Comparison of ENCODE assay signal across 7 cellular contexts in genomic region chr2:231680284-231680991, GRCh38. TPM values are rescaled to one million over a fixed set of nuclear protein-coding genes. Genes with fewer than 3 reads are reported as not detected.
DNase-seq lines count a peak whose midpoint lies in the region; ATAC-seq and TF ChIP-seq lines count a peak whose summit lies in the region.

No MANE protein-coding gene starts in this region.

- in situ Hi-C loops in GM13977 (cut with MboI; ENCODE audit: low pct_unique_long_range_greater_than_20kb, low sequenced_read_pairs, unreplicated experiment): no loop called here

- no peaks in the 10 kb centered on the region for H3K27me3 ChIP-seq in ectodermal cell (ENCODE audit: control insufficient read depth, insufficient read depth, low read length, poor library complexity, severe bottlenecking)
- no peaks in the 10 kb centered on the region for H3K27me3 ChIP-seq in neural progenitor cell

- peak overlapping the region; percentile 35 for H3K9ac ChIP-seq in neural progenitor cell

- peaks cover 23% of the 10 kb centered on the region for H3K79me2 ChIP-seq in neural progenitor cell (ENCODE audit: low read depth)

- ATAC-seq in GM21447 (IDR thresholded peaks at IDR 0.05; ENCODE audit: unreplicated experiment) (peak; percentile 22), HG02571 (IDR thresholded peaks at IDR 0.05; ENCODE audit: unreplicated experiment) (no peak)
- ATAC-seq in activated naive CD4-positive, alpha-beta T cell treated with anti-CD3 and anti-CD28 coated beads, Interleukin-2, amount 50 U/mL, for 72 hours: no peak

- DNase-seq in NCI-H2171 treated with DMSO at 0.1 percent for 48 hours (lab: John Stamatoyannopoulos, UW) (peak; percentile 88), neural progenitor cell (ENCODE audit: low spot score) (peak; percentile 86), GM13977 (ENCODE audit: low spot score) (no peak)
- DNase-seq in activated naive CD4-positive, alpha-beta T cell treated with anti-CD3 and anti-CD28 coated beads, Interleukin-2, amount 50 U/mL, for 72 hours (ENCODE audit: low spot score in 2 of 2): no peak

- H2AFZ ChIP-seq in neural progenitor cell (replicated peaks): no peak overlapping the region

- H3K9me3 ChIP-seq in ectodermal cell (ENCODE audit: control insufficient read depth, low read length): no peaks in the 10 kb centered on the region
- no peaks in the 10 kb centered on the region for H3K9me3 ChIP-seq in neural progenitor cell (ENCODE audit: low read depth)

- peaks cover 30% of the 10 kb centered on the region for H3K4me1 Mint-ChIP-seq in neural progenitor cell

- H3K27ac ChIP-seq in ectodermal cell (ENCODE audit: insufficient read depth, low read depth, low read length, poor library complexity, severe bottlenecking): peak overlapping the region; percentile 99
- peak overlapping the region; percentile 98 for H3K27ac ChIP-seq in neural progenitor cell

- H3K36me3 Mint-ChIP-seq in neural progenitor cell: no peaks in the 10 kb centered on the region
- peaks cover 5% of the 10 kb centered on the region in 2 donors for H3K36me3 Mint-ChIP-seq in activated naive CD4-positive, alpha-beta T cell treated with anti-CD3 and anti-CD28 coated beads, Interleukin-2, amount 50 U/mL, for 72 hours

- H3K36me3 ChIP-seq in ectodermal cell (ENCODE audit: control insufficient read depth, insufficient read depth, low read length): no peaks in the 10 kb centered on the region
- no peaks in the 10 kb centered on the region for H3K36me3 ChIP-seq in neural progenitor cell

- H4K20me1 ChIP-seq in neural progenitor cell (ENCODE audit: low read depth): no peaks in the 10 kb centered on the region

- H3K27ac Mint-ChIP-seq in neural progenitor cell: peak overlapping the region; percentile 95
- H3K27ac Mint-ChIP-seq in activated naive CD4-positive, alpha-beta T cell treated with anti-CD3 and anti-CD28 coated beads, Interleukin-2, amount 50 U/mL, for 72 hours: no peak overlapping the region

- 4 to 6% methylated on average over 39 of the region's 39 CpGs for WGBS in ectodermal cell, 2 experiments

- H3K4me3 ChIP-seq in ectodermal cell (ENCODE audit: insufficient read depth, low read depth, low read length): peak overlapping the region; percentile 46
- peak overlapping the region; percentile 48 for H3K4me3 ChIP-seq in neural progenitor cell

- H3K4me1 ChIP-seq in ectodermal cell (ENCODE audit: control insufficient read depth, insufficient read depth, low read length): peaks cover 17% of the 10 kb centered on the region
- peaks cover 24% of the 10 kb centered on the region for H3K4me1 ChIP-seq in neural progenitor cell

- H3K4me3 Mint-ChIP-seq in neural progenitor cell: peak overlapping the region; percentile 79

- no peaks in the 10 kb centered on the region for H3K9me3 Mint-ChIP-seq in neural progenitor cell
- no peaks in the 10 kb centered on the region for H3K9me3 Mint-ChIP-seq in activated naive CD4-positive, alpha-beta T cell treated with anti-CD3 and anti-CD28 coated beads, Interleukin-2, amount 50 U/mL, for 72 hours

- TF ChIP-seq CTCF in neural progenitor cell (IDR thresholded peaks at IDR 0.05) (peak; percentile 3), GM13977 (IDR thresholded peaks at IDR 0.05; ENCODE audit: extremely low read depth, insufficient read depth, missing control alignments) (no peak)

- H3K4me2 ChIP-seq in neural progenitor cell: peak overlapping the region; percentile 77

- peaks cover 48% of the 10 kb centered on the region for H3F3A ChIP-seq in neural progenitor cell (ENCODE audit: low read depth)

- peaks cover 21% of the 10 kb centered on the region for H3K27me3 Mint-ChIP-seq in neural progenitor cell (ENCODE audit: insufficient read depth, low read depth)

RNA-seq across cellular contexts. Expression of gene PTMA, which starts 27.9 kb away (rescaled TPM):
- polyA plus RNA-seq in ectodermal cell (2013, experiment 1 of 4): 2,543 TPM
- polyA plus RNA-seq in ectodermal cell (2013, experiment 2 of 4): 2,084 TPM
- polyA plus RNA-seq in ectodermal cell (2013, experiment 3 of 4): 1,855 TPM
- polyA plus RNA-seq in ectodermal cell (2013, experiment 4 of 4): 1,983 TPM
- total RNA-seq in neural progenitor cell (ENCODE audit: low replicate concordance): 1,850 and 2,102 TPM in 2 replicates
- 1,000 to 10,000 TPM; 1,703 to 2,175 TPM for total RNA-seq in activated naive CD4-positive, alpha-beta T cell treated with anti-CD3 and anti-CD28 coated beads, Interleukin-2, amount 50 U/mL, for 72 hours

Comparison
In these comparisons a context has a peak if more than half of its experiments do, and no peak if none do; other contexts are left out.
1. DNase-seq: peak in NCI-H2171 treated with DMSO at 0.1 percent for 48 hours (single experiment) and neural progenitor cell (single experiment); none in GM13977 (single experiment) and activated naive CD4-positive, alpha-beta T cell treated with anti-CD3 and anti-CD28 coated beads, Interleukin-2, amount 50 U/mL, for 72 hours (0 of 2).